ENCODE assay signal across 8 cellular contexts in genomic region chr1:6205849-6206845, GRCh38. TPM values are rescaled to one million over a fixed set of nuclear protein-coding genes. Genes with fewer than 3 reads are reported as not detected.
DNase-seq lines count a peak whose midpoint lies in the region; ATAC-seq and TF ChIP-seq lines count a peak whose summit lies in the region.

Gene RNF207 (plus strand): TSS chr1:6206119. CDS start chr1:6206536, 417 bp downstream.

- CTCF ChIA-PET in A673 (lab: Charles Lee): interaction anchor here (0.6 to 1.3 kb wide), 4 partner anchors 21 to 672 kb away, joined by 3 to 7 read pairs (median 4); no protein-coding TSS in a partner anchor
- CTCF ChIA-PET in activated CD4-positive, alpha-beta T cell treated with anti-CD3 and anti-CD28 coated beads for 36 hours (lab: Charles Lee): interaction anchor here (0.6 to 2.3 kb wide), 12 partner anchors 8 to 323 kb away, joined by 3 to 10 read pairs (median 4); no protein-coding TSS in a partner anchor

- H3K27ac ChIP-seq in A673 (ENCODE audit: low read depth, low read length, poor library complexity, severe bottlenecking): no peak within 1 kb of the TSS
- H3K27ac ChIP-seq in dorsolateral prefrontal cortex: peak within 1 kb of the TSS in 11 of 59 donors; percentile 14 to 71 (median 42)

- TF ChIP-seq CTCF in A673 (conservative IDR thresholded peaks at IDR 0.05; ENCODE audit: low read depth, low read length) (no peak), dorsolateral prefrontal cortex (IDR thresholded peaks at IDR 0.05 in 54 of 56, conservative IDR thresholded peaks at IDR 0.05 in 2 of 56; ENCODE audit: low read depth in 1 of 56, partially characterized antibody in 56 of 56) (no peak)

- peaks cover 3% of the 10 kb centered on the region for H3K4me1 Mint-ChIP-seq in activated CD4-positive, alpha-beta T cell treated with anti-CD3 and anti-CD28 coated beads for 36 hours
- peaks cover 8% of the 10 kb centered on the region for H3K4me1 Mint-ChIP-seq in memory B cell

- H3K9me3 Mint-ChIP-seq in activated CD4-positive, alpha-beta T cell treated with anti-CD3 and anti-CD28 coated beads for 36 hours (ENCODE audit: low read depth): no peaks in the 10 kb centered on the region
- no peaks in the 10 kb centered on the region for H3K9me3 Mint-ChIP-seq in memory B cell

- H3K36me3 ChIP-seq in A673 (ENCODE audit: insufficient read depth, low read length, poor library complexity, severe bottlenecking): no peaks in the 10 kb centered on the region

- no TSS peak for BruUV-seq in A673 (replicated peaks; lab: Mats Ljungman, UMichigan)

- POLR2A ChIA-PET in A673 (lab: Charles Lee; ENCODE audit: low non-redundant PET): interaction anchor here (0.5 kb wide), 1 partner anchor 9 kb away, joined by 9 read pairs; no protein-coding TSS in a partner anchor
- POLR2A ChIA-PET in activated CD4-positive, alpha-beta T cell treated with anti-CD3 and anti-CD28 coated beads for 36 hours (lab: Charles Lee): interaction anchor here (0.9 to 1.1 kb wide), 3 partner anchors 16 to 29 kb away, joined by 3 to 4 read pairs (median 4); no protein-coding TSS in a partner anchor

- ATAC-seq in GM18907 (IDR thresholded peaks at IDR 0.05; ENCODE audit: unreplicated experiment) (peak; percentile 61), HG03521 (IDR thresholded peaks at IDR 0.05; ENCODE audit: unreplicated experiment) (peak; percentile 40), memory B cell (ENCODE audit: low read depth) (peak; percentile 50)
- ATAC-seq in activated CD4-positive, alpha-beta T cell treated with anti-CD3 and anti-CD28 coated beads for 36 hours: peak; percentile 75

- peak within 1 kb of the TSS; percentile 67 for H3K27ac Mint-ChIP-seq in activated CD4-positive, alpha-beta T cell treated with anti-CD3 and anti-CD28 coated beads for 36 hours
- no peak within 1 kb of the TSS for H3K27ac Mint-ChIP-seq in memory B cell

- peaks cover 21% of the 10 kb centered on the region for H3K4me1 ChIP-seq in A673 (ENCODE audit: insufficient read depth, low read length, poor library complexity, severe bottlenecking)

- DNase-seq in A673 (ENCODE audit: low spot score): peak; percentile 61
- peak; percentile 85 for DNase-seq in activated CD4-positive, alpha-beta T cell treated with anti-CD3 and anti-CD28 coated beads for 36 hours
- DNase-seq in dorsolateral prefrontal cortex: peak in 1 of 10 donors; percentile 65
- DNase-seq in memory B cell (ENCODE audit: low spot score in 2 of 2): peak in 1 of 2 donors; percentile 26
- peak; percentile 59 to 65 for DNase-seq in stimulated activated CD8-positive, alpha-beta memory T cell treated with anti-CD3 and anti-CD28 coated beads, Interleukin-2, amount 100 ng/mL, for 48 hours (ENCODE audit: low read depth in 2 of 2)
- no peak for DNase-seq in hypothalamus (lab: John Stamatoyannopoulos, UW)

- no peaks in the 10 kb centered on the region for H3K27me3 ChIP-seq in A673 (replicated peaks; ENCODE audit: insufficient read depth, low read depth, low read length, poor library complexity)
- peaks cover 0 to 49% (median 19%) of the 10 kb centered on the region in 45 donors for H3K27me3 ChIP-seq in dorsolateral prefrontal cortex

- H3K36me3 Mint-ChIP-seq in activated CD4-positive, alpha-beta T cell treated with anti-CD3 and anti-CD28 coated beads for 36 hours (ENCODE audit: low read depth): no peaks in the 10 kb centered on the region
- no peaks in the 10 kb centered on the region for H3K36me3 Mint-ChIP-seq in memory B cell

- intact Hi-C loops in A673 (cut with micrococcal nuclease; ENCODE audit: unreplicated experiment) (no loop called here), dorsolateral prefrontal cortex (cut with DNase I) (loop anchor here in 1 of 2 donors (5.0 to 10.0 kb wide), 2 partner anchors 36 to 211 kb away; partner anchors contain the start of genes HES3 and NPHP4)
- intact Hi-C loops in activated CD4-positive, alpha-beta T cell treated with anti-CD3 and anti-CD28 coated beads for 36 hours (cut with DNase I, micrococcal nuclease): loop anchor here (1.0 to 2.0 kb wide), 2 partner anchors 29 kb away; partner anchors contain the start of gene ICMT (in 2 of the 2)

- peaks cover 8% of the 10 kb centered on the region for H3K27me3 Mint-ChIP-seq in activated CD4-positive, alpha-beta T cell treated with anti-CD3 and anti-CD28 coated beads for 36 hours
- H3K27me3 Mint-ChIP-seq in memory B cell: peaks cover 13% of the 10 kb centered on the region

- H3K4me3 ChIP-seq in A673 (ENCODE audit: low read depth, low read length, poor library complexity, severe bottlenecking): peak within 1 kb of the TSS; percentile 44
- H3K4me3 ChIP-seq in dorsolateral prefrontal cortex: peak within 1 kb of the TSS in 57 of 59 donors; percentile 10 to 63 (median 45)

- no peaks in the 10 kb centered on the region for H3K9me3 ChIP-seq in A673 (ENCODE audit: low read depth, low read length, poor library complexity, severe bottlenecking)

- H3K4me3 Mint-ChIP-seq in activated CD4-positive, alpha-beta T cell treated with anti-CD3 and anti-CD28 coated beads for 36 hours: peak within 1 kb of the TSS; percentile 77
- H3K4me3 Mint-ChIP-seq in memory B cell: peak within 1 kb of the TSS; percentile 72

RNA-seq across cellular contexts. Expression of gene RNF207, which starts in this region (rescaled TPM):
- total RNA-seq in A673 (2021) (6.4 and 12.5 TPM in 2 replicates), dorsolateral prefrontal cortex (10 to 100 TPM in 118 of 120 experiments, 1 to 10 TPM in 2; 7.4 to 42.1 (median 22.0) TPM)
- 10 to 100 TPM; 13.5 to 15.2 TPM for total RNA-seq in activated CD4-positive, alpha-beta T cell treated with anti-CD3 and anti-CD28 coated beads for 36 hours

Comparison
In these comparisons a context has a peak if more than half of its experiments do, and no peak if none do; other contexts are left out.
1. DNase-seq: peak in A673 (single experiment), activated CD4-positive, alpha-beta T cell treated with anti-CD3 and anti-CD28 coated beads for 36 hours (single experiment) and stimulated activated CD8-positive, alpha-beta memory T cell treated with anti-CD3 and anti-CD28 coated beads, Interleukin-2, amount 100 ng/mL, for 48 hours (2 of 2); none in hypothalamus (0 of 51).
2. Peak in every context shown above with its lines, with median percentiles within 50 percentile points of each other: ATAC-seq.